ENCODE assay signal across 8 cellular contexts in genomic region chr16:66406534-66407368, GRCh38. TPM values are rescaled to one million over a fixed set of nuclear protein-coding genes. Genes with fewer than 3 reads are reported as not detected.
DNase-seq lines count a peak whose midpoint lies in the region; ATAC-seq lines count a peak whose summit lies in the region.

No MANE protein-coding gene starts in this region.

- peak overlapping the region; percentile 46 for H3K9ac ChIP-seq in neuronal stem cell (ENCODE audit: low read depth, low read length, poor library complexity)
- peak overlapping the region in 3 of 5 donors; percentile 39 to 68 (median 46) for H3K9ac ChIP-seq in subcutaneous abdominal adipose tissue (ENCODE audit: low read length in 5 of 5)

- in situ Hi-C loops in KBM-7 (cut with MboI; ENCODE audit: low pct_unique_long_range_greater_than_20kb, low sequenced_read_pairs) = loop anchor here (25.0 kb wide), 2 partner anchors 181 to 456 kb away; partner anchors contain the start of gene CMTM2

- no peak overlapping the region for H3K23ac ChIP-seq in neuronal stem cell (ENCODE audit: low read depth, low read length, poor library complexity)

- H3K4me1 ChIP-seq in SJCRH30 (peaks cover 13% of the 10 kb centered on the region), neuronal stem cell (ENCODE audit: control insufficient read depth in 2 of 2, insufficient read depth in 1 of 2, low read depth in 1 of 2, low read length in 2 of 2) (peaks cover 0 to 15% of the 10 kb centered on the region in 2 donors), subcutaneous abdominal adipose tissue (ENCODE audit: control insufficient read depth in 5 of 5, insufficient read depth in 5 of 5, low read length in 5 of 5) (peaks cover 0 to 31% (median 20%) of the 10 kb centered on the region in 5 donors)

- H3K14ac ChIP-seq in neuronal stem cell (ENCODE audit: low read length) = no peak overlapping the region

- H2BK120ac ChIP-seq in neuronal stem cell (ENCODE audit: low read depth, low read length) = no peak overlapping the region

- peaks cover 8% of the 10 kb centered on the region; the same call in 1 of the 2 replicates for H3K9me3 ChIP-seq in SJCRH30 (replicated peaks)
- peaks cover 2 to 5% of the 10 kb centered on the region in 2 donors for H3K9me3 ChIP-seq in neuronal stem cell (replicated peaks in 1 of 2; ENCODE audit: control insufficient read depth in 2 of 2, insufficient read depth in 1 of 2, low read depth in 1 of 2, low read length in 2 of 2)
- peaks cover 0 to 5% (median 0%) of the 10 kb centered on the region in 5 donors for H3K9me3 ChIP-seq in subcutaneous abdominal adipose tissue (ENCODE audit: control insufficient read depth in 5 of 5, low read length in 5 of 5)

- H3K27me3 ChIP-seq in SJCRH30 (no peaks in the 10 kb centered on the region), neuronal stem cell (ENCODE audit: control insufficient read depth in 3 of 3, insufficient read depth in 3 of 3, low read depth in 1 of 3, low read length in 3 of 3) (peaks cover 0 to 3% (median 0%) of the 10 kb centered on the region in 3 experiments), subcutaneous abdominal adipose tissue (ENCODE audit: control insufficient read depth in 5 of 5, insufficient read depth in 4 of 5, low read length in 5 of 5) (peaks cover 0 to 2% (median 0%) of the 10 kb centered on the region in 5 donors)

- no peak overlapping the region for H3K4ac ChIP-seq in neuronal stem cell (ENCODE audit: low read length)

- peak; percentile 82 for ATAC-seq in GM21526 (IDR thresholded peaks at IDR 0.05; ENCODE audit: low FRiP score, unreplicated experiment)

- peak overlapping the region; percentile 23 for H3K18ac ChIP-seq in neuronal stem cell (ENCODE audit: low read length)

- H2AFZ ChIP-seq in neuronal stem cell (ENCODE audit: low read length) = peak overlapping the region; percentile 95

- no CpG with 5 or more reads among the region's 36 CpGs for WGBS in neuronal stem cell (ENCODE audit: extremely low coverage in 2 of 2, insufficient read length in 2 of 2, insufficient replicate concordance in 1 of 2), 2 donors

- H4K91ac ChIP-seq in neuronal stem cell (ENCODE audit: low read depth, low read length, poor library complexity) = no peak overlapping the region

- no peak overlapping the region for H2BK15ac ChIP-seq in neuronal stem cell (ENCODE audit: low read length)

- H4K8ac ChIP-seq in neuronal stem cell (ENCODE audit: low read depth, low read length) = no peak overlapping the region

- H2AK5ac ChIP-seq in neuronal stem cell (ENCODE audit: low read depth, low read length) = no peak overlapping the region

- no peak overlapping the region for H2BK12ac ChIP-seq in neuronal stem cell (ENCODE audit: low read length)

- peak overlapping the region; percentile 93 for H3K4me2 ChIP-seq in neuronal stem cell (ENCODE audit: insufficient read depth, low read length, poor library complexity, severe bottlenecking)

- H3K36me3 ChIP-seq in SJCRH30 (no peaks in the 10 kb centered on the region), neuronal stem cell (replicated peaks in 1 of 2; ENCODE audit: control insufficient read depth in 2 of 2, insufficient read depth in 2 of 2, low read length in 2 of 2) (no peaks in the 10 kb centered on the region), subcutaneous abdominal adipose tissue (ENCODE audit: control insufficient read depth in 5 of 5, insufficient read depth in 5 of 5, low read length in 5 of 5) (peaks cover 0 to 19% (median 15%) of the 10 kb centered on the region in 5 donors)

- H3K79me1 ChIP-seq in neuronal stem cell (ENCODE audit: low read depth, low read length) = no peaks in the 10 kb centered on the region

- H3K4me3 ChIP-seq in SJCRH30 = peak overlapping the region; percentile 61
- H3K4me3 ChIP-seq in neuronal stem cell (ENCODE audit: low read length in 2 of 2) = peak overlapping the region; percentile 48 to 76
- H3K4me3 ChIP-seq in subcutaneous abdominal adipose tissue (ENCODE audit: low read depth in 1 of 5, low read length in 5 of 5) = peak overlapping the region; percentile 64 to 71 (median 65)

- H3K27ac ChIP-seq in SJCRH30 (peak overlapping the region; percentile 11; the same call in 1 of the 2 replicates), neuronal stem cell (replicated peaks; ENCODE audit: low read length) (no peak overlapping the region), subcutaneous abdominal adipose tissue (ENCODE audit: low read depth, low read length) (no peak overlapping the region)

- DNase-seq in COLO668 (lab: John Stamatoyannopoulos, UW; ENCODE audit: unreplicated experiment) (peak; percentile 78), KBM-7 (peak; percentile 81), SJCRH30 (peak; percentile 81 to 93), germinal center (ENCODE audit: low spot score) (peak; percentile 84), neuronal stem cell (ENCODE audit: low spot score) (peak; percentile 78)
- peak; percentile 87 for DNase-seq in activated naive CD4-positive, alpha-beta T cell treated with Interleukin-2 at 50 U/mL for 16 hours

- no peak overlapping the region for H2BK5ac ChIP-seq in neuronal stem cell (ENCODE audit: low read length)

RNA-seq across cellular contexts. Expression of gene BEAN1, which starts 20.3 kb away (rescaled TPM):
- 0.84 and 0.87 TPM in 2 replicates for total RNA-seq in SJCRH30 (2014; rRNA removed; shearing (Covaris generic))
- 1.4 TPM for polyA plus RNA-seq in neuronal stem cell (2013, experiment 1 of 2)
- polyA plus RNA-seq in neuronal stem cell (2013, experiment 2 of 2) = 1.6 TPM

RNA-seq across cellular contexts. Expression of gene CDH5, which starts 40.3 kb away (rescaled TPM):
- 0.16 and 0.25 TPM in 2 replicates for total RNA-seq in SJCRH30 (2014; rRNA removed; shearing (Covaris generic))
- 0.21 TPM for polyA plus RNA-seq in neuronal stem cell (2013, experiment 1 of 2)
- 0.25 TPM for polyA plus RNA-seq in neuronal stem cell (2013, experiment 2 of 2)
